8 cellular contexts compared by ENCODE assay signal in genomic region chr4:184383497-184384055, GRCh38.
DNase-seq lines count a peak whose midpoint lies in the region; ATAC-seq and TF ChIP-seq lines count a peak whose summit lies in the region.

No MANE protein-coding gene starts in this region.

- TF ChIP-seq POLR2A in erythroblast (IDR thresholded peaks at IDR 0.05; ENCODE audit: low read length): no peak

- no peaks in the 10 kb centered on the region for H3K9me3 Mint-ChIP-seq in activated T-cell treated with anti-CD3 and anti-CD28 coated beads, Interleukin-2, amount 50 U/mL, for 24 hours
- no peaks in the 10 kb centered on the region for H3K9me3 Mint-ChIP-seq in activated T-helper 17 cell treated with anti-CD3 and anti-CD28 coated beads, Interleukin-2, amount 50 U/mL, for 72 hours
- H3K9me3 Mint-ChIP-seq in stimulated activated naive CD8-positive, alpha-beta T cell treated with anti-CD3 and anti-CD28 coated beads, Interleukin-15, amount 100 ng/mL, for 72 hours: peaks cover 6 to 11% of the 10 kb centered on the region in 2 donors

- peak overlapping the region; percentile 24 for H3K27ac Mint-ChIP-seq in activated T-cell treated with anti-CD3 and anti-CD28 coated beads, Interleukin-2, amount 50 U/mL, for 24 hours
- no peak overlapping the region for H3K27ac Mint-ChIP-seq in activated T-helper 17 cell treated with anti-CD3 and anti-CD28 coated beads, Interleukin-2, amount 50 U/mL, for 72 hours
- H3K27ac Mint-ChIP-seq in stimulated activated naive CD8-positive, alpha-beta T cell treated with anti-CD3 and anti-CD28 coated beads, Interleukin-15, amount 100 ng/mL, for 72 hours: peak overlapping the region; percentile 27

- H3K4me1 Mint-ChIP-seq in activated T-cell treated with anti-CD3 and anti-CD28 coated beads, Interleukin-2, amount 50 U/mL, for 24 hours (ENCODE audit: low read depth): peaks cover 65% of the 10 kb centered on the region
- H3K4me1 Mint-ChIP-seq in activated T-helper 17 cell treated with anti-CD3 and anti-CD28 coated beads, Interleukin-2, amount 50 U/mL, for 72 hours: peaks cover 38% of the 10 kb centered on the region
- H3K4me1 Mint-ChIP-seq in stimulated activated naive CD8-positive, alpha-beta T cell treated with anti-CD3 and anti-CD28 coated beads, Interleukin-15, amount 100 ng/mL, for 72 hours: peaks cover 71% of the 10 kb centered on the region

- ATAC-seq in activated T-helper 17 cell treated with anti-CD3 and anti-CD28 coated beads, Interleukin-2, amount 50 U/mL, for 72 hours (replicated peaks): peak; percentile 44
- ATAC-seq in stimulated activated naive CD8-positive, alpha-beta T cell treated with anti-CD3 and anti-CD28 coated beads, Interleukin-15, amount 100 ng/mL, for 72 hours: no peak

- no peak overlapping the region for H3K4me3 Mint-ChIP-seq in activated T-cell treated with anti-CD3 and anti-CD28 coated beads, Interleukin-2, amount 50 U/mL, for 24 hours
- peak overlapping the region; percentile 36 for H3K4me3 Mint-ChIP-seq in activated T-helper 17 cell treated with anti-CD3 and anti-CD28 coated beads, Interleukin-2, amount 50 U/mL, for 72 hours
- H3K4me3 Mint-ChIP-seq in stimulated activated naive CD8-positive, alpha-beta T cell treated with anti-CD3 and anti-CD28 coated beads, Interleukin-15, amount 100 ng/mL, for 72 hours: peak overlapping the region; percentile 46 to 74

- no peak for DNase-seq in activated T-cell treated with anti-CD3 and anti-CD28 coated beads, Interleukin-2, amount 50 U/mL, for 24 hours
- DNase-seq in activated T-cell treated with anti-CD3 and anti-CD28 coated beads for 4 hours (no peak), hepatic stellate cell (ENCODE audit: low spot score) (peak; percentile 86), pons (ENCODE audit: low spot score) (no peak), erythroblast (lab: John Stamatoyannopoulos, UW) (no peak)
- no peak for DNase-seq in stimulated activated naive CD8-positive, alpha-beta T cell treated with anti-CD3 and anti-CD28 coated beads, Interleukin-15, amount 100 ng/mL, for 72 hours
- no peak for DNase-seq in activated CD4-positive, alpha-beta T cell treated with anti-CD3 and anti-CD28 coated beads, Interleukin-2, amount 50 U/mL, for 48 hours

- H3K27me3 Mint-ChIP-seq in activated T-cell treated with anti-CD3 and anti-CD28 coated beads, Interleukin-2, amount 50 U/mL, for 24 hours: no peaks in the 10 kb centered on the region
- H3K27me3 Mint-ChIP-seq in activated T-helper 17 cell treated with anti-CD3 and anti-CD28 coated beads, Interleukin-2, amount 50 U/mL, for 72 hours: no peaks in the 10 kb centered on the region
- H3K27me3 Mint-ChIP-seq in stimulated activated naive CD8-positive, alpha-beta T cell treated with anti-CD3 and anti-CD28 coated beads, Interleukin-15, amount 100 ng/mL, for 72 hours: no peaks in the 10 kb centered on the region

- peaks cover 52% of the 10 kb centered on the region for H3K36me3 Mint-ChIP-seq in activated T-cell treated with anti-CD3 and anti-CD28 coated beads, Interleukin-2, amount 50 U/mL, for 24 hours (ENCODE audit: low read depth)
- peaks cover 33% of the 10 kb centered on the region for H3K36me3 Mint-ChIP-seq in activated T-helper 17 cell treated with anti-CD3 and anti-CD28 coated beads, Interleukin-2, amount 50 U/mL, for 72 hours (ENCODE audit: low read depth)
